ENCODE assay signal across 1 cellular context in genomic region chr17:66398059-66398458, GRCh38.
TF ChIP-seq lines count a peak whose summit lies in the region.

No MANE protein-coding gene starts in this region.

TF ChIP-seq in liver, 16 proteins besides CTCF, POLR2A, EP300 and RAD21:
- TF ChIP-seq MAX (IDR thresholded peaks at IDR 0.05) (no peak), JUND (IDR thresholded peaks at IDR 0.05) (no peak), SP1 (IDR thresholded peaks at IDR 0.05) (peak; percentile 14), NR2F2 (IDR thresholded peaks at IDR 0.05) (no peak), FOXA2 (IDR thresholded peaks at IDR 0.05) (no peak), YY1 (IDR thresholded peaks at IDR 0.05) (no peak), ATF3 (IDR thresholded peaks at IDR 0.05) (no peak), REST (IDR thresholded peaks at IDR 0.05) (no peak), RXRA (IDR thresholded peaks at IDR 0.05) (peak in 1 of 2 donors; percentile 27), EGR1 (IDR thresholded peaks at IDR 0.05; ENCODE audit: low read depth in 2 of 2) (no peak), GABPA (IDR thresholded peaks at IDR 0.05 in 1 of 2, conservative IDR thresholded peaks at IDR 0.05 in 1 of 2) (no peak), TAF1 (conservative IDR thresholded peaks at IDR 0.05) (no peak), HNF4G (IDR thresholded peaks at IDR 0.05) (peak; percentile 60), HNF4A (conservative IDR thresholded peaks at IDR 0.05) (peak; percentile 85 to 87), ZBTB33 (IDR thresholded peaks at IDR 0.05) (no peak), FOXA1 (IDR thresholded peaks at IDR 0.05) (no peak)
